In the genomic region with DNA sequence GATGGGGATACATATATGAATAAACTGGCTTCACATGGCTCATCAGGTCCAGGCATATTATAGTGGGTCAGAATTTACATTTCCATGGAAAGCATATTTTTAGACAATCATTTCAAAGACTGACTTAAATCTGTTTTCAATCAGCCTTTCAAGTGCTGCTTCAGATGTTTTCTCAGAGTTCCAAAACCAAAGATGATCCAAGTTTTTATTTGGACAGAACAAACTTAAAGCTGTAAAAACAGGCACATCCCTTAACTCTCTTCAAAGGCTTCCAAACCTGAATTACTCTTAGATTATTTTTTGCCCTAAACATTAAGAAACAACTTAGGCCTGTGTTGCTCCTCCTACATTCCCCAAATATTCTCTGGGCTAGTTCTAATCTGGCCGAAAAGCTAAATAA, we compare ENCODE assay signal across 37 cellular contexts.
"Had no signal": no experiment of that assay in that cellular context is flagged by ENCODE, and none has a peak within 500 bp of the region (broad histone marks: within the 10 kb centered on the region; RNA-seq: fewer than 3 reads in every experiment).

No MANE protein-coding gene starts in this region.

- H3K36me3 Mint-ChIP-seq: activated naive CD8-positive, alpha-beta T cell treated with anti-CD3 and anti-CD28 coated beads for 36 hours; stimulated activated naive B cell treated with anti-CD40 and anti-IgM and Interleukin-4, amounts not matched to agents 10 μg/mL and 1 μg/mL and 100 μg/mL, for 72 hours had no signal

- H3K27ac ChIP-seq: ascending aorta, cardiac muscle cell, coronary artery, dorsolateral prefrontal cortex, hepatocyte, neutrophil, pancreas, prostate gland, sigmoid colon, stomach, thyroid gland, upper lobe of left lung, vagina, VCaP had no signal

- H3K36me3 ChIP-seq: ascending aorta, cardiac muscle cell, neutrophil, pancreas, prostate gland, sigmoid colon, stomach, thyroid gland, upper lobe of left lung, vagina had no signal

- H3K4me1 ChIP-seq: ascending aorta, pancreas, prostate gland, sigmoid colon, stomach, thyroid gland, upper lobe of left lung, vagina had no signal

- H3K27ac Mint-ChIP-seq: activated naive CD4-positive, alpha-beta T cell treated with anti-CD3 and anti-CD28 coated beads for 36 hours; activated naive CD8-positive, alpha-beta T cell treated with anti-CD3 and anti-CD28 coated beads for 36 hours; activated T-helper 1 cell treated with anti-CD3 and anti-CD28 coated beads, Interleukin-12 subunit alpha, Interleukin-12 subunit beta, Interleukin-2, Interleukin-4 antibody, amounts not matched to agents 30 ng/mL and 10 ng/mL and 1 ng/mL, durations not matched to agents 14 hours and 24 hours and 36 hours; nephron progenitor cell; stimulated activated naive B cell treated with anti-CD40 and anti-IgM and Interleukin-4, amounts not matched to agents 10 μg/mL and 1 μg/mL and 100 μg/mL, for 72 hours; T-helper 1 cell treated with Interleukin-12 subunit alpha and Interleukin-12 subunit beta and Interleukin-4 antibody, amounts not matched to agents 30 μg/mL and 1 μg/mL, for 36 hours had no signal

- ATAC-seq: left ventricle myocardium superior; pancreas; stimulated activated naive B cell treated with anti-CD40 and anti-IgM and Interleukin-4, amounts not matched to agents 10 μg/mL and 1 μg/mL and 100 μg/mL, for 72 hours had no signal

- H3K4me1 Mint-ChIP-seq: activated naive CD8-positive, alpha-beta T cell treated with anti-CD3 and anti-CD28 coated beads for 36 hours; nephron progenitor cell; stimulated activated naive B cell treated with anti-CD40 and anti-IgM and Interleukin-4, amounts not matched to agents 10 μg/mL and 1 μg/mL and 100 μg/mL, for 72 hours had no signal

- H3K27me3 Mint-ChIP-seq: activated naive CD8-positive, alpha-beta T cell treated with anti-CD3 and anti-CD28 coated beads for 36 hours; brain; stimulated activated naive B cell treated with anti-CD40 and anti-IgM and Interleukin-4, amounts not matched to agents 10 μg/mL and 1 μg/mL and 100 μg/mL, for 72 hours had no signal

- DNase-seq: activated CD4-positive, alpha-beta T cell treated with anti-CD3 and anti-CD28 coated beads for 48 hours; activated CD4-positive, alpha-beta T cell treated with anti-CD3 and anti-CD28 coated beads, Interleukin-2, amount 50 U/mL, for 48 hours; activated CD8-positive, alpha-beta memory T cell treated with anti-CD3 and anti-CD28 coated beads for 24 hours; activated effector memory CD4-positive, alpha-beta T cell treated with anti-CD3 and anti-CD28 coated beads, Interleukin-2, amount 50 U/mL, for 16 hours; activated naive CD4-positive, alpha-beta T cell treated with anti-CD3 and anti-CD28 coated beads for 36 hours; activated naive CD8-positive, alpha-beta T cell treated with anti-CD3 and anti-CD28 coated beads for 36 hours; activated T-cell treated with anti-CD3 and anti-CD28 coated beads, Interleukin-2, amount 50 U/mL, for 1 hour; cerebellar nuclear complex; dorsolateral prefrontal cortex; effector memory CD4-positive, alpha-beta T cell; erythroblast; islet precursor cell; left ventricle myocardium superior; nephron progenitor cell; pancreas; retina; sigmoid colon; small intestine; stimulated activated CD4-positive, alpha-beta T cell treated with anti-CD3 and anti-CD28 coated beads, Interleukin-1b, Interleukin-23, amount 100 ng/mL, for 48 hours; stimulated activated naive B cell treated with anti-CD40 and anti-IgM and Interleukin-4, amounts not matched to agents 10 μg/mL and 1 μg/mL and 100 μg/mL, for 72 hours; stomach; T-helper 9 cell; thyroid gland; upper lobe of left lung had no signal

- H3K4me3 ChIP-seq: ascending aorta, cardiac muscle cell, dorsolateral prefrontal cortex, hepatocyte, pancreas, prostate gland, sigmoid colon, stomach, thyroid gland, upper lobe of left lung, vagina had no signal

- H3K4me3 Mint-ChIP-seq: activated naive CD4-positive, alpha-beta T cell treated with anti-CD3 and anti-CD28 coated beads for 36 hours; activated naive CD8-positive, alpha-beta T cell treated with anti-CD3 and anti-CD28 coated beads for 36 hours; activated T-helper 1 cell treated with anti-CD3 and anti-CD28 coated beads, Interleukin-12 subunit alpha, Interleukin-12 subunit beta, Interleukin-2, Interleukin-4 antibody, amounts not matched to agents 30 ng/mL and 10 ng/mL and 1 ng/mL, durations not matched to agents 14 hours and 24 hours and 36 hours; brain; nephron progenitor cell; stimulated activated naive B cell treated with anti-CD40 and anti-IgM and Interleukin-4, amounts not matched to agents 10 μg/mL and 1 μg/mL and 100 μg/mL, for 72 hours; T-helper 1 cell treated with Interleukin-12 subunit alpha and Interleukin-12 subunit beta and Interleukin-4 antibody, amounts not matched to agents 30 μg/mL and 1 μg/mL, for 36 hours had no signal

- H3K9me3 Mint-ChIP-seq: activated naive CD4-positive, alpha-beta T cell treated with anti-CD3 and anti-CD28 coated beads for 36 hours; activated naive CD8-positive, alpha-beta T cell treated with anti-CD3 and anti-CD28 coated beads for 36 hours; activated T-helper 1 cell treated with anti-CD3 and anti-CD28 coated beads, Interleukin-12 subunit alpha, Interleukin-12 subunit beta, Interleukin-2, Interleukin-4 antibody, amounts not matched to agents 30 ng/mL and 10 ng/mL and 1 ng/mL, durations not matched to agents 14 hours and 24 hours and 36 hours; brain; nephron progenitor cell; stimulated activated naive B cell treated with anti-CD40 and anti-IgM and Interleukin-4, amounts not matched to agents 10 μg/mL and 1 μg/mL and 100 μg/mL, for 72 hours; T-helper 1 cell treated with Interleukin-12 subunit alpha and Interleukin-12 subunit beta and Interleukin-4 antibody, amounts not matched to agents 30 μg/mL and 1 μg/mL, for 36 hours had no signal

- H3K9me3 ChIP-seq: ascending aorta, neutrophil, pancreas, prostate gland, sigmoid colon, stomach, thyroid gland, upper lobe of left lung, vagina had no signal

- H2AFZ ChIP-seq: hepatocyte had no signal

- H3K27me3 ChIP-seq: ascending aorta, cardiac muscle cell, dorsolateral prefrontal cortex, hepatocyte, neutrophil, pancreas, sigmoid colon, stomach, thyroid gland, upper lobe of left lung, vagina had no signal

- FAIRE-seq: frontal cortex, pancreas, small intestine, TTC549 had no signal

- H3K4me2 ChIP-seq: hepatocyte had no signal
